1 cellular context compared by ENCODE assay signal in genomic region chr6:7675353-7675945, GRCh38.
TF ChIP-seq lines count a peak whose summit lies in the region.

No MANE protein-coding gene starts in this region.

TF ChIP-seq in K562, 482 proteins besides CTCF, POLR2A, EP300 and RAD21 (continued from another document and continues in another):
- TF ChIP-seq ZBTB49 (CRISPR knock-in tag; IDR thresholded peaks at IDR 0.05; ENCODE audit: borderline replicate concordance) (no peak), HDAC3 (IDR thresholded peaks at IDR 0.05; ENCODE audit: borderline replicate concordance, partially characterized antibody) (no peak), ZNF253 (CRISPR knock-in tag; conservative IDR thresholded peaks at IDR 0.05) (no peak), ATF1 (CRISPR knock-in tag; IDR thresholded peaks at IDR 0.05) (no peak), ATF1 (tag; IDR thresholded peaks at IDR 0.05) (0 out of 2 replicates have a peak, but pooled peaks have one; percentile 21), RBM15 (IDR thresholded peaks at IDR 0.05; ENCODE audit: insufficient read depth, low read length) (no peak), ZNF23 (CRISPR knock-in tag; IDR thresholded peaks at IDR 0.05) (no peak), THRA (IDR thresholded peaks at IDR 0.05) (no peak), ZNF12 (CRISPR knock-in tag; IDR thresholded peaks at IDR 0.05) (no peak), CCNT2 (IDR thresholded peaks at IDR 0.05; ENCODE audit: borderline replicate concordance, extremely low read depth, insufficient read length, low read depth, low read length) (peak; percentile 23), MTA2 (IDR thresholded peaks at IDR 0.05; ENCODE audit: low read depth) (peak; percentile 26; the same call in 1 of the 2 replicates), ZNF511 (CRISPR knock-in tag; IDR thresholded peaks at IDR 0.05) (no peak), ZNF3 (CRISPR knock-in tag; IDR thresholded peaks at IDR 0.05) (no peak), ATF7 (IDR thresholded peaks at IDR 0.05) (no peak), SIN3A (IDR thresholded peaks at IDR 0.05; ENCODE audit: borderline replicate concordance in 2 of 2, control insufficient read depth in 1 of 2, low read depth in 2 of 2, low read length in 2 of 2) (no peak), ETV1 (tag; conservative IDR thresholded peaks at IDR 0.05; ENCODE audit: low read depth) (no peak), NR3C1 (CRISPR knock-in tag; IDR thresholded peaks at IDR 0.05) (no peak), NR2F6 (CRISPR knock-in tag; IDR thresholded peaks at IDR 0.05) (no peak), KLF16 (IDR thresholded peaks at IDR 0.05) (peak; percentile 64; the same call in 1 of the 2 replicates), NCOR1 (IDR thresholded peaks at IDR 0.05) (peak; percentile 59; the same call in 1 of the 2 replicates), TFE3 (CRISPR knock-in tag; IDR thresholded peaks at IDR 0.05) (peak; percentile 45), YBX1 (IDR thresholded peaks at IDR 0.05) (no peak), KLF6 (CRISPR knock-in tag; IDR thresholded peaks at IDR 0.05; ENCODE audit: borderline replicate concordance) (no peak), ZNF707 (CRISPR knock-in tag; conservative IDR thresholded peaks at IDR 0.05) (no peak), DDX20 (tag; IDR thresholded peaks at IDR 0.05; ENCODE audit: low read depth) (no peak), RFX5 (IDR thresholded peaks at IDR 0.05; ENCODE audit: low read depth, low read length) (no peak), ZNF282 (CRISPR knock-in tag; IDR thresholded peaks at IDR 0.05) (no peak), NR2C2 (CRISPR knock-in tag; IDR thresholded peaks at IDR 0.05) (no peak), NR2C2 (tag; IDR thresholded peaks at IDR 0.05) (no peak; the same call in 1 of the 2 replicates), CXXC5 (CRISPR knock-in tag; IDR thresholded peaks at IDR 0.05) (0 out of 2 replicates have a peak, but pooled peaks have one; percentile 18), CREB3 (tag; conservative IDR thresholded peaks at IDR 0.05; ENCODE audit: low read depth) (no peak), ARID1B (IDR thresholded peaks at IDR 0.05) (peak; percentile 71), RCOR1 (IDR thresholded peaks at IDR 0.05; ENCODE audit: borderline replicate concordance in 1 of 2, low read depth in 2 of 2, low read length in 2 of 2) (peak in 1 of 2 experiments; percentile 93; a peak in 2 of 4 replicates), ZNF76 (CRISPR knock-in tag; IDR thresholded peaks at IDR 0.05; ENCODE audit: borderline replicate concordance) (no peak), TEAD1 (CRISPR knock-in tag; IDR thresholded peaks at IDR 0.05) (peak in 1 of 2 experiments; percentile 50; a peak in 1 of 4 replicates), BDP1 (IDR thresholded peaks at IDR 0.05; ENCODE audit: insufficient read depth, insufficient read length) (no peak), RBM22 (IDR thresholded peaks at IDR 0.05; ENCODE audit: low read depth, low read length, poor library complexity, severe bottlenecking) (no peak), SPI1 (IDR thresholded peaks at IDR 0.05; ENCODE audit: borderline replicate concordance, low read depth, low read length) (no peak), CREB5 (CRISPR knock-in tag; IDR thresholded peaks at IDR 0.05) (no peak), TFAM (CRISPR knock-in tag; conservative IDR thresholded peaks at IDR 0.05) (no peak), CREB1 (IDR thresholded peaks at IDR 0.05) (no peak), CREB1 (CRISPR knock-in tag; IDR thresholded peaks at IDR 0.05) (no peak), MITF (IDR thresholded peaks at IDR 0.05) (0 out of 2 replicates have a peak, but pooled peaks have one; percentile 27), KLF13 (tag; IDR thresholded peaks at IDR 0.05; ENCODE audit: borderline replicate concordance, low read depth) (no peak), BMI1 (IDR thresholded peaks at IDR 0.05; ENCODE audit: low read length) (no peak), TCF3 (CRISPR knock-in tag; IDR thresholded peaks at IDR 0.05) (peak; percentile 67), STAT5A (IDR thresholded peaks at IDR 0.05; ENCODE audit: borderline replicate concordance, low read length) (no peak), ZNF445 (CRISPR knock-in tag; IDR thresholded peaks at IDR 0.05; ENCODE audit: low read depth) (no peak), ETV6 (IDR thresholded peaks at IDR 0.05; ENCODE audit: borderline replicate concordance in 1 of 2, low read depth in 2 of 2, low read length in 1 of 2) (no peak), ETV6 (CRISPR knock-in tag; IDR thresholded peaks at IDR 0.05; ENCODE audit: borderline replicate concordance) (no peak), ZFX (CRISPR knock-in tag; IDR thresholded peaks at IDR 0.05) (peak; percentile 49), SMAD3 (CRISPR knock-in tag; conservative IDR thresholded peaks at IDR 0.05) (no peak), NFYB (IDR thresholded peaks at IDR 0.05; ENCODE audit: extremely low read depth, insufficient read length) (no peak), CHCHD3 (CRISPR knock-in tag; IDR thresholded peaks at IDR 0.05) (no peak)
- TF ChIP-seq, protein P1, sequence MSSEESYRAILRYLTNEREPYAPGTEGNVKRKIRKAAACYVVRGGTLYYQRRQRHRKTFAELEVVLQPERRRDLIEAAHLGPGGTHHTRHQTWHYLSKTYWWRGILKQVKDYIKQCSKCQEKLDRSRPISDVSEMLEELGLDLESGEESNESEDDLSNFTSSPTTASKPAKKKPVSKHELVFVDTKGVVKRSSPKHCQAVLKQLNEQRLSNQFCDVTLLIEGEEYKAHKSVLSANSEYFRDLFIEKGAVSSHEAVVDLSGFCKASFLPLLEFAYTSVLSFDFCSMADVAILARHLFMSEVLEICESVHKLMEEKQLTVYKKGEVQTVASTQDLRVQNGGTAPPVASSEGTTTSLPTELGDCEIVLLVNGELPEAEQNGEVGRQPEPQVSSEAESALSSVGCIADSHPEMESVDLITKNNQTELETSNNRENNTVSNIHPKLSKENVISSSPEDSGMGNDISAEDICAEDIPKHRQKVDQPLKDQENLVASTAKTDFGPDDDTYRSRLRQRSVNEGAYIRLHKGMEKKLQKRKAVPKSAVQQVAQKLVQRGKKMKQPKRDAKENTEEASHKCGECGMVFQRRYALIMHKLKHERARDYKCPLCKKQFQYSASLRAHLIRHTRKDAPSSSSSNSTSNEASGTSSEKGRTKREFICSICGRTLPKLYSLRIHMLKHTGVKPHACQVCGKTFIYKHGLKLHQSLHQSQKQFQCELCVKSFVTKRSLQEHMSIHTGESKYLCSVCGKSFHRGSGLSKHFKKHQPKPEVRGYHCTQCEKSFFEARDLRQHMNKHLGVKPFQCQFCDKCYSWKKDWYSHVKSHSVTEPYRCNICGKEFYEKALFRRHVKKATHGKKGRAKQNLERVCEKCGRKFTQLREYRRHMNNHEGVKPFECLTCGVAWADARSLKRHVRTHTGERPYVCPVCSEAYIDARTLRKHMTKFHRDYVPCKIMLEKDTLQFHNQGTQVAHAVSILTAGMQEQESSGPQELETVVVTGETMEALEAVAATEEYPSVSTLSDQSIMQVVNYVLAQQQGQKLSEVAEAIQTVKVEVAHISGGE (CRISPR knock-in tag; IDR thresholded peaks at IDR 0.05) = peak in 1 of 3 experiments; percentile 50; a peak in 1 of 6 replicates
- TF ChIP-seq, protein P2, sequence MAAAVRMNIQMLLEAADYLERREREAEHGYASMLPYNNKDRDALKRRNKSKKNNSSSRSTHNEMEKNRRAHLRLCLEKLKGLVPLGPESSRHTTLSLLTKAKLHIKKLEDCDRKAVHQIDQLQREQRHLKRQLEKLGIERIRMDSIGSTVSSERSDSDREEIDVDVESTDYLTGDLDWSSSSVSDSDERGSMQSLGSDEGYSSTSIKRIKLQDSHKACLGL (CRISPR knock-in tag; IDR thresholded peaks at IDR 0.05; ENCODE audit: borderline replicate concordance, poor library complexity, severe bottlenecking) = no peak
- TF ChIP-seq, protein P3, sequence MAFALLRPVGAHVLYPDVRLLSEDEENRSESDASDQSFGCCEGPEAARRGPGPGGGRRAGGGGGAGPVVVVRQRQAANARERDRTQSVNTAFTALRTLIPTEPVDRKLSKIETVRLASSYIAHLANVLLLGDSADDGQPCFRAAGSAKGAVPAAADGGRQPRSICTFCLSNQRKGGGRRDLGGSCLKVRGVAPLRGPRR (CRISPR knock-in tag; IDR thresholded peaks at IDR 0.05) = no peak
- TF ChIP-seq, protein P4, sequence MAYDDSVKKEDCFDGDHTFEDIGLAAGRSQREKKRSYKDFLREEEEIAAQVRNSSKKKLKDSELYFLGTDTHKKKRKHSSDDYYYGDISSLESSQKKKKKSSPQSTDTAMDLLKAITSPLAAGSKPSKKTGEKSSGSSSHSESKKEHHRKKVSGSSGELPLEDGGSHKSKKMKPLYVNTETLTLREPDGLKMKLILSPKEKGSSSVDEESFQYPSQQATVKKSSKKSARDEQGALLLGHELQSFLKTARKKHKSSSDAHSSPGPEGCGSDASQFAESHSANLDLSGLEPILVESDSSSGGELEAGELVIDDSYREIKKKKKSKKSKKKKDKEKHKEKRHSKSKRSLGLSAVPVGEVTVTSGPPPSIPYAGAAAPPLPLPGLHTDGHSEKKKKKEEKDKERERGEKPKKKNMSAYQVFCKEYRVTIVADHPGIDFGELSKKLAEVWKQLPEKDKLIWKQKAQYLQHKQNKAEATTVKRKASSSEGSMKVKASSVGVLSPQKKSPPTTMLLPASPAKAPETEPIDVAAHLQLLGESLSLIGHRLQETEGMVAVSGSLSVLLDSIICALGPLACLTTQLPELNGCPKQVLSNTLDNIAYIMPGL (CRISPR knock-in tag; IDR thresholded peaks at IDR 0.05) = no peak
